Comparison of ENCODE assay signal across 2 cellular contexts in the genomic region with DNA sequence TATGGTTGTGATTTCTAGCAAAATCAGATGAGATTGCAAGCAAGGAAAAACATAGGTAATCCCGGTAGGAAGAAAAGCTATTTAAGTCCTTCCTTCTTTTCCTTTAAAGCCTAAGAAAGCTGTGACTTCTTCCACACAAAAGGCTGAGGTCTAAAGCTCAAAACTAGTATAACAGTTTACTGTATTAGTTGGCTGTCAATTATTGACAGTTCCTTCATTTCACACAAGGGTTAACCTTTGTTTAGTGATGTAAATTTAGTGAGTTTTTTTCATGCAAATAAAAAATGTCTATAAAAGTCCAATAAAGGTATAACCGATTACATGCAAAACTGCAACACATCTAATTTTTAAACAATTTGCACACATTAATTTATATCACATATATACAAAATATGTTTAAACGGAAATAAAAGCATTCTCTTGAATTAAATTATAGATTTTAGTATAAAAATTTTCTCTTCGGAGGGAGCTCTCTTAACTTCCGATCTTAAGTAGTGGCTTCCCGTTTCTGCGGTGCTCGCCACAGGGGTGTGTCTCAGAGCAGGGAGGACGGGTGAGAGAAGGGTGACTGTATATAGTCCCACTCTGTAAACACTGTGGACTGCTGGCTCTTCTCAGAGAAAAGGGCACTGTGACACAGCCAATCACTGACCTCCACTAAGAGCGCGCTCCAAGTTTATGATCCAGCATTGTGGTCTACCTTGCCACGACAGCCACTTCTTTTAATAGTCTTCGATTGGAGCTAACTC.
TF ChIP-seq lines count a peak whose summit lies in the region.

No MANE protein-coding gene starts in this region.

TF ChIP-seq in HepG2, 621 proteins besides CTCF, POLR2A, EP300 and RAD21:
- no peak for TF ChIP-seq ZNF703 (CRISPR knock-in tag; IDR thresholded peaks at IDR 0.05; ENCODE audit: borderline replicate concordance)
- TF ChIP-seq ZNF652 (CRISPR knock-in tag; IDR thresholded peaks at IDR 0.05; ENCODE audit: borderline replicate concordance, low read depth) = peak; percentile 77
- TF ChIP-seq ZNF263 (CRISPR knock-in tag; IDR thresholded peaks at IDR 0.05) = peak; percentile 57; the same call in 1 of the 2 replicates
- no peak for TF ChIP-seq ZNF644 (CRISPR knock-in tag; IDR thresholded peaks at IDR 0.05; ENCODE audit: low read depth)
- TF ChIP-seq FLYWCH1 (CRISPR knock-in tag; IDR thresholded peaks at IDR 0.05) = no peak
- no peak for TF ChIP-seq ZNF383 (CRISPR knock-in tag; IDR thresholded peaks at IDR 0.05; ENCODE audit: borderline replicate concordance)
- no peak for TF ChIP-seq KLF13 (CRISPR knock-in tag; IDR thresholded peaks at IDR 0.05)
- no peak for TF ChIP-seq ZNF572 (CRISPR knock-in tag; IDR thresholded peaks at IDR 0.05)
- no peak for TF ChIP-seq ZNF230 (CRISPR knock-in tag; IDR thresholded peaks at IDR 0.05)
- TF ChIP-seq, protein P1, sequence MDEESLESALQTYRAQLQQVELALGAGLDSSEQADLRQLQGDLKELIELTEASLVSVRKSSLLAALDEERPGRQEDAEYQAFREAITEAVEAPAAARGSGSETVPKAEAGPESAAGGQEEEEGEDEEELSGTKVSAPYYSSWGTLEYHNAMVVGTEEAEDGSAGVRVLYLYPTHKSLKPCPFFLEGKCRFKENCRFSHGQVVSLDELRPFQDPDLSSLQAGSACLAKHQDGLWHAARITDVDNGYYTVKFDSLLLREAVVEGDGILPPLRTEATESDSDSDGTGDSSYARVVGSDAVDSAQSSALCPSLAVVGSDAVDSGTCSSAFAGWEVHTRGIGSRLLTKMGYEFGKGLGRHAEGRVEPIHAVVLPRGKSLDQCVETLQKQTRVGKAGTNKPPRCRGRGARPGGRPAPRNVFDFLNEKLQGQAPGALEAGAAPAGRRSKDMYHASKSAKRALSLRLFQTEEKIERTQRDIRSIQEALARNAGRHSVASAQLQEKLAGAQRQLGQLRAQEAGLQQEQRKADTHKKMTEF (CRISPR knock-in tag; IDR thresholded peaks at IDR 0.05) = no peak

TF ChIP-seq in WTC11, 78 proteins besides CTCF, POLR2A, EP300 and RAD21:
- TF ChIP-seq, protein P2, sequence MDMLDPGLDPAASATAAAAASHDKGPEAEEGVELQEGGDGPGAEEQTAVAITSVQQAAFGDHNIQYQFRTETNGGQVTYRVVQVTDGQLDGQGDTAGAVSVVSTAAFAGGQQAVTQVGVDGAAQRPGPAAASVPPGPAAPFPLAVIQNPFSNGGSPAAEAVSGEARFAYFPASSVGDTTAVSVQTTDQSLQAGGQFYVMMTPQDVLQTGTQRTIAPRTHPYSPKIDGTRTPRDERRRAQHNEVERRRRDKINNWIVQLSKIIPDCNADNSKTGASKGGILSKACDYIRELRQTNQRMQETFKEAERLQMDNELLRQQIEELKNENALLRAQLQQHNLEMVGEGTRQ (CRISPR knock-in tag; IDR thresholded peaks at IDR 0.05) = no peak
- TF ChIP-seq CREB1 (CRISPR knock-in tag; IDR thresholded peaks at IDR 0.05) (no peak), ZNF416 (CRISPR knock-in tag; IDR thresholded peaks at IDR 0.05) (no peak), FOXJ3 (CRISPR knock-in tag; IDR thresholded peaks at IDR 0.05; ENCODE audit: borderline replicate concordance) (no peak), ZNF423 (CRISPR knock-in tag; IDR thresholded peaks at IDR 0.05) (no peak), MYBL2 (CRISPR knock-in tag; IDR thresholded peaks at IDR 0.05) (no peak), ELF4 (CRISPR knock-in tag; IDR thresholded peaks at IDR 0.05; ENCODE audit: low read depth) (no peak), SP1 (CRISPR knock-in tag; conservative IDR thresholded peaks at IDR 0.05) (no peak), EMX1 (CRISPR knock-in tag; IDR thresholded peaks at IDR 0.05) (no peak)
- TF ChIP-seq, protein P3, sequence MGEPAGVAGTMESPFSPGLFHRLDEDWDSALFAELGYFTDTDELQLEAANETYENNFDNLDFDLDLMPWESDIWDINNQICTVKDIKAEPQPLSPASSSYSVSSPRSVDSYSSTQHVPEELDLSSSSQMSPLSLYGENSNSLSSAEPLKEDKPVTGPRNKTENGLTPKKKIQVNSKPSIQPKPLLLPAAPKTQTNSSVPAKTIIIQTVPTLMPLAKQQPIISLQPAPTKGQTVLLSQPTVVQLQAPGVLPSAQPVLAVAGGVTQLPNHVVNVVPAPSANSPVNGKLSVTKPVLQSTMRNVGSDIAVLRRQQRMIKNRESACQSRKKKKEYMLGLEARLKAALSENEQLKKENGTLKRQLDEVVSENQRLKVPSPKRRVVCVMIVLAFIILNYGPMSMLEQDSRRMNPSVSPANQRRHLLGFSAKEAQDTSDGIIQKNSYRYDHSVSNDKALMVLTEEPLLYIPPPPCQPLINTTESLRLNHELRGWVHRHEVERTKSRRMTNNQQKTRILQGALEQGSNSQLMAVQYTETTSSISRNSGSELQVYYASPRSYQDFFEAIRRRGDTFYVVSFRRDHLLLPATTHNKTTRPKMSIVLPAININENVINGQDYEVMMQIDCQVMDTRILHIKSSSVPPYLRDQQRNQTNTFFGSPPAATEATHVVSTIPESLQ (CRISPR knock-in tag; IDR thresholded peaks at IDR 0.05) = no peak
- TF ChIP-seq, protein P4, sequence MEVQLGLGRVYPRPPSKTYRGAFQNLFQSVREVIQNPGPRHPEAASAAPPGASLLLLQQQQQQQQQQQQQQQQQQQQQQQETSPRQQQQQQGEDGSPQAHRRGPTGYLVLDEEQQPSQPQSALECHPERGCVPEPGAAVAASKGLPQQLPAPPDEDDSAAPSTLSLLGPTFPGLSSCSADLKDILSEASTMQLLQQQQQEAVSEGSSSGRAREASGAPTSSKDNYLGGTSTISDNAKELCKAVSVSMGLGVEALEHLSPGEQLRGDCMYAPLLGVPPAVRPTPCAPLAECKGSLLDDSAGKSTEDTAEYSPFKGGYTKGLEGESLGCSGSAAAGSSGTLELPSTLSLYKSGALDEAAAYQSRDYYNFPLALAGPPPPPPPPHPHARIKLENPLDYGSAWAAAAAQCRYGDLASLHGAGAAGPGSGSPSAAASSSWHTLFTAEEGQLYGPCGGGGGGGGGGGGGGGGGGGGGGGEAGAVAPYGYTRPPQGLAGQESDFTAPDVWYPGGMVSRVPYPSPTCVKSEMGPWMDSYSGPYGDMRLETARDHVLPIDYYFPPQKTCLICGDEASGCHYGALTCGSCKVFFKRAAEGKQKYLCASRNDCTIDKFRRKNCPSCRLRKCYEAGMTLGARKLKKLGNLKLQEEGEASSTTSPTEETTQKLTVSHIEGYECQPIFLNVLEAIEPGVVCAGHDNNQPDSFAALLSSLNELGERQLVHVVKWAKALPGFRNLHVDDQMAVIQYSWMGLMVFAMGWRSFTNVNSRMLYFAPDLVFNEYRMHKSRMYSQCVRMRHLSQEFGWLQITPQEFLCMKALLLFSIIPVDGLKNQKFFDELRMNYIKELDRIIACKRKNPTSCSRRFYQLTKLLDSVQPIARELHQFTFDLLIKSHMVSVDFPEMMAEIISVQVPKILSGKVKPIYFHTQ (CRISPR knock-in tag; IDR thresholded peaks at IDR 0.05) = no peak
- TF ChIP-seq, protein P5, sequence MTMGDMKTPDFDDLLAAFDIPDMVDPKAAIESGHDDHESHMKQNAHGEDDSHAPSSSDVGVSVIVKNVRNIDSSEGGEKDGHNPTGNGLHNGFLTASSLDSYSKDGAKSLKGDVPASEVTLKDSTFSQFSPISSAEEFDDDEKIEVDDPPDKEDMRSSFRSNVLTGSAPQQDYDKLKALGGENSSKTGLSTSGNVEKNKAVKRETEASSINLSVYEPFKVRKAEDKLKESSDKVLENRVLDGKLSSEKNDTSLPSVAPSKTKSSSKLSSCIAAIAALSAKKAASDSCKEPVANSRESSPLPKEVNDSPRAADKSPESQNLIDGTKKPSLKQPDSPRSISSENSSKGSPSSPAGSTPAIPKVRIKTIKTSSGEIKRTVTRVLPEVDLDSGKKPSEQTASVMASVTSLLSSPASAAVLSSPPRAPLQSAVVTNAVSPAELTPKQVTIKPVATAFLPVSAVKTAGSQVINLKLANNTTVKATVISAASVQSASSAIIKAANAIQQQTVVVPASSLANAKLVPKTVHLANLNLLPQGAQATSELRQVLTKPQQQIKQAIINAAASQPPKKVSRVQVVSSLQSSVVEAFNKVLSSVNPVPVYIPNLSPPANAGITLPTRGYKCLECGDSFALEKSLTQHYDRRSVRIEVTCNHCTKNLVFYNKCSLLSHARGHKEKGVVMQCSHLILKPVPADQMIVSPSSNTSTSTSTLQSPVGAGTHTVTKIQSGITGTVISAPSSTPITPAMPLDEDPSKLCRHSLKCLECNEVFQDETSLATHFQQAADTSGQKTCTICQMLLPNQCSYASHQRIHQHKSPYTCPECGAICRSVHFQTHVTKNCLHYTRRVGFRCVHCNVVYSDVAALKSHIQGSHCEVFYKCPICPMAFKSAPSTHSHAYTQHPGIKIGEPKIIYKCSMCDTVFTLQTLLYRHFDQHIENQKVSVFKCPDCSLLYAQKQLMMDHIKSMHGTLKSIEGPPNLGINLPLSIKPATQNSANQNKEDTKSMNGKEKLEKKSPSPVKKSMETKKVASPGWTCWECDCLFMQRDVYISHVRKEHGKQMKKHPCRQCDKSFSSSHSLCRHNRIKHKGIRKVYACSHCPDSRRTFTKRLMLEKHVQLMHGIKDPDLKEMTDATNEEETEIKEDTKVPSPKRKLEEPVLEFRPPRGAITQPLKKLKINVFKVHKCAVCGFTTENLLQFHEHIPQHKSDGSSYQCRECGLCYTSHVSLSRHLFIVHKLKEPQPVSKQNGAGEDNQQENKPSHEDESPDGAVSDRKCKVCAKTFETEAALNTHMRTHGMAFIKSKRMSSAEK (CRISPR knock-in tag; IDR thresholded peaks at IDR 0.05; ENCODE audit: borderline replicate concordance) = no peak
- TF ChIP-seq, protein P6, sequence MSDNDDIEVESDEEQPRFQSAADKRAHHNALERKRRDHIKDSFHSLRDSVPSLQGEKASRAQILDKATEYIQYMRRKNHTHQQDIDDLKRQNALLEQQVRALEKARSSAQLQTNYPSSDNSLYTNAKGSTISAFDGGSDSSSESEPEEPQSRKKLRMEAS (CRISPR knock-in tag; IDR thresholded peaks at IDR 0.05) = no peak
- TF ChIP-seq, protein P7, sequence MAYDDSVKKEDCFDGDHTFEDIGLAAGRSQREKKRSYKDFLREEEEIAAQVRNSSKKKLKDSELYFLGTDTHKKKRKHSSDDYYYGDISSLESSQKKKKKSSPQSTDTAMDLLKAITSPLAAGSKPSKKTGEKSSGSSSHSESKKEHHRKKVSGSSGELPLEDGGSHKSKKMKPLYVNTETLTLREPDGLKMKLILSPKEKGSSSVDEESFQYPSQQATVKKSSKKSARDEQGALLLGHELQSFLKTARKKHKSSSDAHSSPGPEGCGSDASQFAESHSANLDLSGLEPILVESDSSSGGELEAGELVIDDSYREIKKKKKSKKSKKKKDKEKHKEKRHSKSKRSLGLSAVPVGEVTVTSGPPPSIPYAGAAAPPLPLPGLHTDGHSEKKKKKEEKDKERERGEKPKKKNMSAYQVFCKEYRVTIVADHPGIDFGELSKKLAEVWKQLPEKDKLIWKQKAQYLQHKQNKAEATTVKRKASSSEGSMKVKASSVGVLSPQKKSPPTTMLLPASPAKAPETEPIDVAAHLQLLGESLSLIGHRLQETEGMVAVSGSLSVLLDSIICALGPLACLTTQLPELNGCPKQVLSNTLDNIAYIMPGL (CRISPR knock-in tag; IDR thresholded peaks at IDR 0.05) = no peak
TF ChIP-seq in WTC11: peak in this region for 0.
